Comparison of ENCODE assay signal across 1 cellular context in the genomic region with DNA sequence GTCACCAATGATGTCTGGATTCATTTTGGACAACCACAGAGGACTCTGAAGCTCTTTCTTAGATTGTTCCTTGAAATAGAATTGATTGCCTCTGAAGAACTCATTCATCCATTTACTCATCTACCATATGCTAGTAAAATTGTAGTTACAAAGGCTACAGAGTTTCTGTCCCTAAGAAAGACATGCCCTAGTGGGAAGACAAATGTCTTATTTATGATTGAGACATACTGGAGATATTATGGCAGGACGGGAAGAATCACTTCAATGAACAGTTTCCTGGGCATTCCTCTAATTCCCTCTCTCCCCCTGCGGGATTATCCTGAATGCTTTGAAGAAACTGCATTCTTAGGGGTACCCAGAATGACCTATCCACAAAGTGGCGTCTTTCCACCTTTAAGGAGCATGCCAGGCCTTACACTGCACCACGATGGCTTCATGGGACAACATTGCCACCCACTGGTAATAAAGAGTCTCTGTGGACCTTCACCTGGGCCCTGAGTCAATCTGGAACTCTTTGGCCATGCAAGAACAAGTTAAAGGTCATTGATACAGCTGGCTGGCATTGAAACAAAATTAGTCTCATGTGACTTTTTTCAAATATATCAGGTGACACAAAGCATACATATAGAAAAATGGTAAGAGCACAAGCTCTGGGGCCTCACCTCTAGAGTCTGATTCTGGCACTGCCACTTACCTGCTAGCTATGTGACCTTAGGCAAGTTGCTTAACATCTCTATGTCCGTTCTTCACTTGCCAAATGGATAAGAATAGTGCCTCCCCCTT.
A peak's percentile ranks its signal among the peaks of the same experiment; 100 is the strongest.
TF ChIP-seq lines count a peak whose summit lies in the region.

No MANE protein-coding gene starts in this region.

TF ChIP-seq in HepG2, 621 proteins besides CTCF, POLR2A, EP300 and RAD21 (continued from another document and continues in another):
- TF ChIP-seq, protein P1, sequence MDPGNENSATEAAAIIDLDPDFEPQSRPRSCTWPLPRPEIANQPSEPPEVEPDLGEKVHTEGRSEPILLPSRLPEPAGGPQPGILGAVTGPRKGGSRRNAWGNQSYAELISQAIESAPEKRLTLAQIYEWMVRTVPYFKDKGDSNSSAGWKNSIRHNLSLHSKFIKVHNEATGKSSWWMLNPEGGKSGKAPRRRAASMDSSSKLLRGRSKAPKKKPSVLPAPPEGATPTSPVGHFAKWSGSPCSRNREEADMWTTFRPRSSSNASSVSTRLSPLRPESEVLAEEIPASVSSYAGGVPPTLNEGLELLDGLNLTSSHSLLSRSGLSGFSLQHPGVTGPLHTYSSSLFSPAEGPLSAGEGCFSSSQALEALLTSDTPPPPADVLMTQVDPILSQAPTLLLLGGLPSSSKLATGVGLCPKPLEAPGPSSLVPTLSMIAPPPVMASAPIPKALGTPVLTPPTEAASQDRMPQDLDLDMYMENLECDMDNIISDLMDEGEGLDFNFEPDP (CRISPR knock-in tag; conservative IDR thresholded peaks at IDR 0.05): no peak
- no peak for TF ChIP-seq E2F2 (CRISPR knock-in tag; IDR thresholded peaks at IDR 0.05; ENCODE audit: borderline replicate concordance)
- no peak for TF ChIP-seq LBX2 (CRISPR knock-in tag; IDR thresholded peaks at IDR 0.05; ENCODE audit: borderline replicate concordance)
- no peak for TF ChIP-seq TOPORS (CRISPR knock-in tag; IDR thresholded peaks at IDR 0.05)
- no peak for TF ChIP-seq BRCA1 (CRISPR knock-in tag; IDR thresholded peaks at IDR 0.05)
- no peak for TF ChIP-seq ZSCAN25 (CRISPR knock-in tag; IDR thresholded peaks at IDR 0.05)
- no peak for TF ChIP-seq FOXA1 (IDR thresholded peaks at IDR 0.05)
- peak; percentile 63 for TF ChIP-seq FOXA1 (CRISPR knock-in tag; IDR thresholded peaks at IDR 0.05)
- TF ChIP-seq ZNF501 (CRISPR knock-in tag; IDR thresholded peaks at IDR 0.05): peak; percentile 59; the same call in 1 of the 2 replicates
- no peak for TF ChIP-seq IRX3 (CRISPR knock-in tag; IDR thresholded peaks at IDR 0.05; ENCODE audit: borderline replicate concordance, low read depth)
- no peak for TF ChIP-seq FUBP1 (CRISPR knock-in tag; IDR thresholded peaks at IDR 0.05; ENCODE audit: borderline replicate concordance)
- no peak for TF ChIP-seq HOXA9 (CRISPR knock-in tag; IDR thresholded peaks at IDR 0.05; ENCODE audit: borderline replicate concordance)
- TF ChIP-seq SRSF9 (IDR thresholded peaks at IDR 0.05; ENCODE audit: borderline replicate concordance, insufficient read depth, low read depth, low read length, poor library complexity, severe bottlenecking): no peak
- TF ChIP-seq ZNF605 (CRISPR knock-in tag; IDR thresholded peaks at IDR 0.05): no peak
- TF ChIP-seq CEBPG (CRISPR knock-in tag; IDR thresholded peaks at IDR 0.05): peak; percentile 59
- no peak for TF ChIP-seq SKIL (CRISPR knock-in tag; IDR thresholded peaks at IDR 0.05; ENCODE audit: borderline replicate concordance)
- TF ChIP-seq ARID3A (IDR thresholded peaks at IDR 0.05; ENCODE audit: low read depth, low read length): peak; percentile 24; the same call in 1 of the 2 replicates
- no peak for TF ChIP-seq ELK4 (CRISPR knock-in tag; IDR thresholded peaks at IDR 0.05; ENCODE audit: borderline replicate concordance)
- no peak for TF ChIP-seq SPEN (CRISPR knock-in tag; IDR thresholded peaks at IDR 0.05; ENCODE audit: low read depth)
- TF ChIP-seq NFYB (CRISPR knock-in tag; IDR thresholded peaks at IDR 0.05): no peak
- no peak for TF ChIP-seq PHB2 (IDR thresholded peaks at IDR 0.05; ENCODE audit: partially characterized antibody)
- TF ChIP-seq ZNF329 (CRISPR knock-in tag; IDR thresholded peaks at IDR 0.05; ENCODE audit: low read depth): no peak
- TF ChIP-seq, protein P2, sequence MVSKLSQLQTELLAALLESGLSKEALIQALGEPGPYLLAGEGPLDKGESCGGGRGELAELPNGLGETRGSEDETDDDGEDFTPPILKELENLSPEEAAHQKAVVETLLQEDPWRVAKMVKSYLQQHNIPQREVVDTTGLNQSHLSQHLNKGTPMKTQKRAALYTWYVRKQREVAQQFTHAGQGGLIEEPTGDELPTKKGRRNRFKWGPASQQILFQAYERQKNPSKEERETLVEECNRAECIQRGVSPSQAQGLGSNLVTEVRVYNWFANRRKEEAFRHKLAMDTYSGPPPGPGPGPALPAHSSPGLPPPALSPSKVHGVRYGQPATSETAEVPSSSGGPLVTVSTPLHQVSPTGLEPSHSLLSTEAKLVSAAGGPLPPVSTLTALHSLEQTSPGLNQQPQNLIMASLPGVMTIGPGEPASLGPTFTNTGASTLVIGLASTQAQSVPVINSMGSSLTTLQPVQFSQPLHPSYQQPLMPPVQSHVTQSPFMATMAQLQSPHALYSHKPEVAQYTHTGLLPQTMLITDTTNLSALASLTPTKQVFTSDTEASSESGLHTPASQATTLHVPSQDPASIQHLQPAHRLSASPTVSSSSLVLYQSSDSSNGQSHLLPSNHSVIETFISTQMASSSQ (IDR thresholded peaks at IDR 0.05; ENCODE audit: low read depth): no peak
- TF ChIP-seq, protein P2 (CRISPR knock-in tag; IDR thresholded peaks at IDR 0.05; ENCODE audit: borderline replicate concordance): no peak; the same call in 1 of the 2 replicates
- TF ChIP-seq, protein P3, sequence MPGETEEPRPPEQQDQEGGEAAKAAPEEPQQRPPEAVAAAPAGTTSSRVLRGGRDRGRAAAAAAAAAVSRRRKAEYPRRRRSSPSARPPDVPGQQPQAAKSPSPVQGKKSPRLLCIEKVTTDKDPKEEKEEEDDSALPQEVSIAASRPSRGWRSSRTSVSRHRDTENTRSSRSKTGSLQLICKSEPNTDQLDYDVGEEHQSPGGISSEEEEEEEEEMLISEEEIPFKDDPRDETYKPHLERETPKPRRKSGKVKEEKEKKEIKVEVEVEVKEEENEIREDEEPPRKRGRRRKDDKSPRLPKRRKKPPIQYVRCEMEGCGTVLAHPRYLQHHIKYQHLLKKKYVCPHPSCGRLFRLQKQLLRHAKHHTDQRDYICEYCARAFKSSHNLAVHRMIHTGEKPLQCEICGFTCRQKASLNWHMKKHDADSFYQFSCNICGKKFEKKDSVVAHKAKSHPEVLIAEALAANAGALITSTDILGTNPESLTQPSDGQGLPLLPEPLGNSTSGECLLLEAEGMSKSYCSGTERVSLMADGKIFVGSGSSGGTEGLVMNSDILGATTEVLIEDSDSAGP (CRISPR knock-in tag; IDR thresholded peaks at IDR 0.05; ENCODE audit: borderline replicate concordance): no peak
- TF ChIP-seq ZNF256 (CRISPR knock-in tag; conservative IDR thresholded peaks at IDR 0.05): no peak
- no peak for TF ChIP-seq BRD4 (CRISPR knock-in tag; IDR thresholded peaks at IDR 0.05)
- TF ChIP-seq, protein P4, sequence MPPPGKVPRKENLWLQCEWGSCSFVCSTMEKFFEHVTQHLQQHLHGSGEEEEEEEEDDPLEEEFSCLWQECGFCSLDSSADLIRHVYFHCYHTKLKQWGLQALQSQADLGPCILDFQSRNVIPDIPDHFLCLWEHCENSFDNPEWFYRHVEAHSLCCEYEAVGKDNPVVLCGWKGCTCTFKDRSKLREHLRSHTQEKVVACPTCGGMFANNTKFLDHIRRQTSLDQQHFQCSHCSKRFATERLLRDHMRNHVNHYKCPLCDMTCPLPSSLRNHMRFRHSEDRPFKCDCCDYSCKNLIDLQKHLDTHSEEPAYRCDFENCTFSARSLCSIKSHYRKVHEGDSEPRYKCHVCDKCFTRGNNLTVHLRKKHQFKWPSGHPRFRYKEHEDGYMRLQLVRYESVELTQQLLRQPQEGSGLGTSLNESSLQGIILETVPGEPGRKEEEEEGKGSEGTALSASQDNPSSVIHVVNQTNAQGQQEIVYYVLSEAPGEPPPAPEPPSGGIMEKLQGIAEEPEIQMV (CRISPR knock-in tag; IDR thresholded peaks at IDR 0.05; ENCODE audit: low read depth): no peak
- TF ChIP-seq CENPX (CRISPR knock-in tag; IDR thresholded peaks at IDR 0.05): no peak
- TF ChIP-seq SP2 (CRISPR knock-in tag; IDR thresholded peaks at IDR 0.05): no peak
- TF ChIP-seq, protein P5, sequence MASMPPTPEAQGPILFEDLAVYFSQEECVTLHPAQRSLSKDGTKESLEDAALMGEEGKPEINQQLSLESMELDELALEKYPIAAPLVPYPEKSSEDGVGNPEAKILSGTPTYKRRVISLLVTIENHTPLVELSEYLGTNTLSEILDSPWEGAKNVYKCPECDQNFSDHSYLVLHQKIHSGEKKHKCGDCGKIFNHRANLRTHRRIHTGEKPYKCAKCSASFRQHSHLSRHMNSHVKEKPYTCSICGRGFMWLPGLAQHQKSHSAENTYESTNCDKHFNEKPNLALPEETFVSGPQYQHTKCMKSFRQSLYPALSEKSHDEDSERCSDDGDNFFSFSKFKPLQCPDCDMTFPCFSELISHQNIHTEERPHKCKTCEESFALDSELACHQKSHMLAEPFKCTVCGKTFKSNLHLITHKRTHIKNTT (CRISPR knock-in tag; IDR thresholded peaks at IDR 0.05): no peak
- peak; percentile 57 for TF ChIP-seq HOXA3 (CRISPR knock-in tag; IDR thresholded peaks at IDR 0.05)
- TF ChIP-seq CCAR2 (optimal IDR thresholded peaks at IDR 0.05; ENCODE audit: low read depth, low read length): no peak
- no peak for TF ChIP-seq SP140L (CRISPR knock-in tag; IDR thresholded peaks at IDR 0.05; ENCODE audit: borderline replicate concordance)
- TF ChIP-seq PAF1 (CRISPR knock-in tag; IDR thresholded peaks at IDR 0.05): no peak
- no peak for TF ChIP-seq YY1 (IDR thresholded peaks at IDR 0.05; ENCODE audit: insufficient read depth, insufficient replicate concordance, low read depth, low read length)
- TF ChIP-seq ZNF230 (CRISPR knock-in tag; IDR thresholded peaks at IDR 0.05): peak; percentile 42; the same call in 1 of the 2 replicates
- peak; percentile 79 for TF ChIP-seq MIXL1 (CRISPR knock-in tag; IDR thresholded peaks at IDR 0.05)
- no peak for TF ChIP-seq ISX (CRISPR knock-in tag; conservative IDR thresholded peaks at IDR 0.05)
